In the genomic region with DNA sequence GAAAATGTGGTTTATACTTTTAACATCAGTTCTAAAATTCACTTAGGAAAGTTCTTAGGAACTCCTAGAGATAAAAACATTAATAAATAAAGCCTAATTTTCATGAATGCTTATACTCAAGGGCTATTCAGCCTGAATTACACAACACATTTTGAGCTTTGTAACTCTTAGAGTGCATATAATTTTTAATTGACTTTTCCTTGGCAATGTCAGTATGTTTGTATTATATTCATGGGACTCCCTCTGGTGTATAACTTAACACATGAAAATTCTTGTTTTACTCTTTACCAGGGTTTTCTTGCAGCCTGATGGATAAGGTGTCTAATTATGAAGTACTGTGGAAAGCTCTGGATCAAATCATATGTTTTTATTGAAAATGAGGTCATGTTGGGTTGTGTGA, we compare ENCODE assay signal across 15 cellular contexts.
DNase-seq lines count a peak whose midpoint lies in the region; ATAC-seq and TF ChIP-seq lines count a peak whose summit lies in the region.
"Had no signal": no experiment of that assay in that cellular context is flagged by ENCODE, and none has a peak within 500 bp of the region (broad histone marks: within the 10 kb centered on the region; RNA-seq: fewer than 3 reads in every experiment).

No MANE protein-coding gene starts in this region.

- no peaks in the 10 kb centered on the region for H3K27me3 Mint-ChIP-seq in MCF 10A (ENCODE audit: insufficient read depth, unreplicated experiment)
- peaks cover 10 to 14% of the 10 kb centered on the region in 2 donors for H3K27me3 Mint-ChIP-seq in natural killer cell (ENCODE audit: low read depth in 2 of 2)

- DNase-seq in MCF 10A (ENCODE audit: unreplicated experiment) (peak; percentile 60), breast epithelium (ENCODE audit: low spot score in 2 of 2) (no peak), SK-MEL-5 (ENCODE audit: low read depth, low spot score) (peak; percentile 53), fibroblast of peridontal ligament (ENCODE audit: extremely low read depth) (peak; percentile 73), smooth muscle cell (lab: John Stamatoyannopoulos, UW; ENCODE audit: unreplicated experiment) (no peak), natural killer cell (no peak)
- DNase-seq: activated CD4-positive, CD25-positive, alpha-beta regulatory T cell treated with anti-CD3 and anti-CD28 coated beads, Interleukin-2, amount 50 U/mL, for 72 hours; activated T-cell treated with anti-CD3 and anti-CD28 coated beads, Interleukin-2, amount 50 U/mL, for 48 hours; body of pancreas; erythroblast; nephron progenitor cell; SHP77 treated with DMSO at 0.1 percent for 48 hours; tibial artery had no signal

- ATAC-seq in HG03439 (IDR thresholded peaks at IDR 0.05; ENCODE audit: unreplicated experiment) (no peak), GM19324 (IDR thresholded peaks at IDR 0.05; ENCODE audit: low FRiP score, unreplicated experiment) (no peak), natural killer cell (no peak)
- ATAC-seq: body of pancreas had no signal

- H3K9ac ChIP-seq in smooth muscle cell (ENCODE audit: low read depth) = no peak overlapping the region

- POLR2A ChIA-PET in MCF 10A (lab: Yijun Ruan, JAX) = interaction anchor here (0.7 to 2.2 kb wide), 12 partner anchors 17 to 489 kb away, joined by 3 to 23 read pairs (median 5); no protein-coding TSS in a partner anchor

- peak overlapping the region; percentile 42 for H2AFZ ChIP-seq in smooth muscle cell (ENCODE audit: low read depth)

- H3K9me3 ChIP-seq in breast epithelium (no peaks in the 10 kb centered on the region), smooth muscle cell (replicated peaks; ENCODE audit: low read depth) (no peaks in the 10 kb centered on the region)
- H3K9me3 ChIP-seq: body of pancreas, tibial artery had no signal

- intact Hi-C loops in MCF 10A (cut with micrococcal nuclease) = loop anchor here (1.0 to 5.0 kb wide), 8 partner anchors 71 to 781 kb away; no protein-coding TSS in a partner anchor
- intact Hi-C loops in breast epithelium (cut with DNase I; ENCODE audit: low total_unique reads) = no loop called here
- intact Hi-C loops in natural killer cell (cut with micrococcal nuclease) = no loop called here

- no peaks in the 10 kb centered on the region for H4K20me1 ChIP-seq in smooth muscle cell (ENCODE audit: low read depth)

- H3K9me3 Mint-ChIP-seq in MCF 10A (ENCODE audit: unreplicated experiment) (no peaks in the 10 kb centered on the region), natural killer cell (peaks cover 0 to 3% of the 10 kb centered on the region in 2 donors)

- no peak overlapping the region for H3K27ac ChIP-seq in breast epithelium
- peak overlapping the region; percentile 0 for H3K27ac ChIP-seq in smooth muscle cell (ENCODE audit: low read depth)
- H3K27ac ChIP-seq: body of pancreas, tibial artery had no signal

- no peaks in the 10 kb centered on the region for H3K79me2 ChIP-seq in smooth muscle cell (ENCODE audit: low read depth)

- no peaks in the 10 kb centered on the region for H3F3A ChIP-seq in smooth muscle cell (ENCODE audit: low read depth)

- no peaks in the 10 kb centered on the region for H3K36me3 Mint-ChIP-seq in MCF 10A (ENCODE audit: insufficient read depth, unreplicated experiment)
- H3K36me3 Mint-ChIP-seq in natural killer cell = no peaks in the 10 kb centered on the region

- CTCF ChIA-PET in MCF 10A (lab: Yijun Ruan, JAX) = interaction anchor here (0.5 to 7.6 kb wide), 16 partner anchors 11 to 426 kb away, joined by 3 to 76 read pairs (median 4); no protein-coding TSS in a partner anchor

- H3K27me3 ChIP-seq in breast epithelium (no peaks in the 10 kb centered on the region), smooth muscle cell (ENCODE audit: low read depth) (no peaks in the 10 kb centered on the region)
- H3K27me3 ChIP-seq: body of pancreas, tibial artery had no signal

- TF ChIP-seq CTCF in MCF 10A (IDR thresholded peaks at IDR 0.05; ENCODE audit: unreplicated experiment) (peak; percentile 25), breast epithelium (IDR thresholded peaks at IDR 0.05) (no peak), smooth muscle cell (IDR thresholded peaks at IDR 0.05; ENCODE audit: borderline replicate concordance, insufficient read depth, poor library complexity, severe bottlenecking) (no peak), natural killer cell (IDR thresholded peaks at IDR 0.05) (no peak)

- H3K4me3 Mint-ChIP-seq in MCF 10A (ENCODE audit: unreplicated experiment) (no peak overlapping the region), natural killer cell (no peak overlapping the region)
- H3K4me3 Mint-ChIP-seq: nephron progenitor cell had no signal

- H3K36me3 ChIP-seq in breast epithelium (no peaks in the 10 kb centered on the region), smooth muscle cell (ENCODE audit: low read depth) (no peaks in the 10 kb centered on the region)
- H3K36me3 ChIP-seq: tibial artery had no signal

- no peak overlapping the region for H3K4me3 ChIP-seq in breast epithelium
- H3K4me3 ChIP-seq in smooth muscle cell = no peak overlapping the region
- H3K4me3 ChIP-seq: body of pancreas, tibial artery had no signal

- H3K4me1 ChIP-seq in breast epithelium = no peaks in the 10 kb centered on the region
- H3K4me1 ChIP-seq in smooth muscle cell (ENCODE audit: low read depth) = peaks cover 9% of the 10 kb centered on the region
- H3K4me1 ChIP-seq: body of pancreas, tibial artery had no signal

- in situ Hi-C loops in SK-MEL-5 (cut with HindIII; ENCODE audit: low pct_unique_long_range_greater_than_20kb, low sequenced_read_pairs) = no loop called here

- H3K27ac Mint-ChIP-seq in MCF 10A (ENCODE audit: low read depth, unreplicated experiment) = peak overlapping the region; percentile 88
- H3K27ac Mint-ChIP-seq in natural killer cell = no peak overlapping the region
- H3K27ac Mint-ChIP-seq: nephron progenitor cell had no signal

- H3K4me1 Mint-ChIP-seq in MCF 10A (ENCODE audit: insufficient read depth, unreplicated experiment) = peaks cover 29% of the 10 kb centered on the region
- no peaks in the 10 kb centered on the region for H3K4me1 Mint-ChIP-seq in natural killer cell

- no TSS peak for BruUV-seq in MCF 10A (replicated peaks; lab: Mats Ljungman, UMichigan)

- H3K4me2 ChIP-seq in smooth muscle cell = no peak overlapping the region

- TF ChIP-seq POLR2A in breast epithelium (IDR thresholded peaks at IDR 0.05) = no peak

Comparison
In these comparisons a context has a peak if more than half of its experiments do, and no peak if none do; other contexts are left out.
1. DNase-seq: peak in MCF 10A (single experiment), SK-MEL-5 (single experiment) and fibroblast of peridontal ligament (single experiment); none in breast epithelium (0 of 2), smooth muscle cell (single experiment) and natural killer cell (single experiment).